ENCODE assay signal across 13 cellular contexts in genomic region chr13:85665286-85665685, GRCh38.
DNase-seq lines count a peak whose midpoint lies in the region; ATAC-seq and TF ChIP-seq lines count a peak whose summit lies in the region.
"Had no signal": no experiment of that assay in that cellular context is flagged by ENCODE, and none has a peak within 500 bp of the region (broad histone marks: within the 10 kb centered on the region; RNA-seq: fewer than 3 reads in every experiment).

No MANE protein-coding gene starts in this region.

- H3K27ac ChIP-seq in AG04450 (ENCODE audit: low read depth, low read length), result no peak overlapping the region
- H3K27ac ChIP-seq in RWPE2 (ENCODE audit: poor library complexity, severe bottlenecking), result peak overlapping the region; percentile 14

- H3K27me3 ChIP-seq in AG04450 (ENCODE audit: control insufficient read depth, insufficient read depth, low read length) (no peaks in the 10 kb centered on the region), RWPE2 (ENCODE audit: insufficient read depth, poor library complexity, severe bottlenecking) (peaks cover 2% of the 10 kb centered on the region)
- H3K27me3 ChIP-seq: BE2C had no signal

- peak; percentile 75 for ATAC-seq in RWPE2 (ENCODE audit: low read depth)
- ATAC-seq: T-helper 17 cell had no signal

- H3K36me3 ChIP-seq in RWPE2 (ENCODE audit: low read depth), result no peaks in the 10 kb centered on the region
- H3K36me3 ChIP-seq: BE2C had no signal

- POLR2A ChIA-PET in AG04450 (lab: Yijun Ruan, JAX), result no interaction called here

- H3K9me3 ChIP-seq in AG04450 (ENCODE audit: control insufficient read depth, insufficient read depth, low read length), result no peaks in the 10 kb centered on the region
- H3K9me3 ChIP-seq in RWPE2 (ENCODE audit: severe bottlenecking), result no peaks in the 10 kb centered on the region
- H3K9me3 ChIP-seq: BE2C had no signal

- no peak overlapping the region for H3K4me3 ChIP-seq in AG04450 (ENCODE audit: low read depth, low read length)
- no peak overlapping the region for H3K4me3 ChIP-seq in RWPE2 (ENCODE audit: severe bottlenecking)

- DNase-seq in AG04450 (ENCODE audit: low read depth, low spot score), result peak; percentile 55
- peak; percentile 24 for DNase-seq in HT1080 (ENCODE audit: low read depth)
- DNase-seq in RWPE2 (ENCODE audit: low spot score), result no peak
- peak; percentile 3 for DNase-seq in fibroblast of gingiva (ENCODE audit: low read depth)
- DNase-seq in OCI-M2 (lab: John Stamatoyannopoulos, UW; ENCODE audit: unreplicated experiment), result no peak
- no peak for DNase-seq in COR-L47 (lab: John Stamatoyannopoulos, UW)
- DNase-seq in NCI-H446 treated with DMSO at 0.1 percent for 48 hours (lab: John Stamatoyannopoulos, UW), result no peak
- no peak for DNase-seq in occipital lobe (lab: John Stamatoyannopoulos, UW)
- DNase-seq: activated naive CD4-positive, alpha-beta T cell treated with anti-CD3 and anti-CD28 coated beads, Interleukin-2, amount 10 ng/mL, durations not matched to agents 7 days and 5 days; BE2C; dermis blood vessel endothelial cell; NCI-H526 treated with DMSO at 0.1 percent for 48 hours; T-helper 17 cell had no signal

- peaks cover 20% of the 10 kb centered on the region for H3K4me1 ChIP-seq in RWPE2 (ENCODE audit: insufficient read depth, poor library complexity, severe bottlenecking)
- H3K4me1 ChIP-seq: BE2C had no signal

- CTCF ChIA-PET in AG04450 (lab: Charles Lee), result no interaction called here

- TF ChIP-seq CTCF in AG04450 (IDR thresholded peaks at IDR 0.05; ENCODE audit: low read depth, low read length) (no peak), RWPE2 (IDR thresholded peaks at IDR 0.05; ENCODE audit: poor library complexity, severe bottlenecking) (no peak)

Comparison
In these comparisons a context has a peak if more than half of its experiments do, and no peak if none do; other contexts are left out.
1. DNase-seq: peak in AG04450 (single experiment), HT1080 (single experiment) and fibroblast of gingiva (single experiment); none in RWPE2 (single experiment), OCI-M2 (single experiment), COR-L47 (single experiment), NCI-H446 treated with DMSO at 0.1 percent for 48 hours (single experiment) and occipital lobe (single experiment).